ENCODE assay signal across 8 cellular contexts in the genomic region with DNA sequence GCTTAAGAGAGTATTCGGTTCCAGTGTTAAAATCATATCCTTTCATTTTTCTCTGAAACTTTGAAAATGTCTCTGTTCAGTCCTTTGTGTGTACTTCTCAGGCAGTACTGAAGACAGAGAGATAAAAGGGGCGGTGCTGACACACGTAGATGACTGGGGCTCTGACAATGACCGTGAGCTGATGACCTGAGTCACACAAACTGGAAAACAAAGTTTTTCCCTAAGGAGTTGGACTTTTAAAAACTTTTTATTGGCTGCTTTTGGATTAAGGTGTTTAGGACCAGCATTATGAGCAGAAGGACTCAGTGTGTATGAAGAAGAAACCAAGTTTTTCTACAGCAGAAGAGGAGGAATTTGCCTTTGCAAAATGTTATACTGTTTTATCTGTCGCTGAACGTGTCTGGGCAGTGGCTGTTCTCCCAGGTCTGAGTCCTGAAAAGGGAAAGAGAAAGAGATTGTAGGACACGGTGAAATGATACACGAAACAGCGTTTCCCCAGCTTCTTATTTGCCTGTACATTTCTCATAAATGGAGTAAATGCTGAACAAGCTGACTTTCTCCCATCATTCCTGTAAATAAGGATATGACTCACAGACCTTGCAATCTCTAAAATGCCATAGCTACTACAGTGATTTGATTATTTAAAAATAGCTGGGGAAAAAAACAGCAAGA. TPM values are rescaled to one million over a fixed set of nuclear protein-coding genes. Genes with fewer than 3 reads are reported as not detected.
DNase-seq lines count a peak whose midpoint lies in the region; ATAC-seq and TF ChIP-seq lines count a peak whose summit lies in the region.

No MANE protein-coding gene starts in this region.

- H3K9me3 ChIP-seq in fibroblast of lung (ENCODE audit: control insufficient read depth, insufficient read depth, low read depth, low read length) (no peaks in the 10 kb centered on the region), prostate gland (no peaks in the 10 kb centered on the region)

- H2AFZ ChIP-seq in fibroblast of lung (ENCODE audit: low read length), result no peak overlapping the region

- H3K4me2 ChIP-seq in fibroblast of lung (ENCODE audit: extremely low read depth, insufficient read depth, low read length), result peak overlapping the region; percentile 80

- H3K27me3 Mint-ChIP-seq in activated naive CD4-positive, alpha-beta T cell treated with anti-CD3 and anti-CD28 coated beads for 36 hours (ENCODE audit: low read depth), result no peaks in the 10 kb centered on the region

- POLR2A ChIA-PET in RWPE1 (lab: Yijun Ruan, JAX; ENCODE audit: low non-redundant PET), result no interaction called here

- no peak for ATAC-seq in GM18873 (IDR thresholded peaks at IDR 0.05; ENCODE audit: low FRiP score, unreplicated experiment)
- ATAC-seq in GM18520 (IDR thresholded peaks at IDR 0.05; ENCODE audit: unreplicated experiment), result no peak

- peak overlapping the region; percentile 72 for H3K9ac ChIP-seq in fibroblast of lung (ENCODE audit: insufficient read depth, low read length)

- no peaks in the 10 kb centered on the region for H3K9me3 Mint-ChIP-seq in activated naive CD4-positive, alpha-beta T cell treated with anti-CD3 and anti-CD28 coated beads for 36 hours

- peak overlapping the region; percentile 93 for H3K27ac Mint-ChIP-seq in activated naive CD4-positive, alpha-beta T cell treated with anti-CD3 and anti-CD28 coated beads for 36 hours

- H3K36me3 ChIP-seq in fibroblast of lung (ENCODE audit: control insufficient read depth, insufficient read depth, low read length) (no peaks in the 10 kb centered on the region), prostate gland (no peaks in the 10 kb centered on the region)

- TF ChIP-seq CTCF in RWPE1 (conservative IDR thresholded peaks at IDR 0.05; ENCODE audit: low read depth) (no peak), fibroblast of lung (conservative IDR thresholded peaks at IDR 0.05 in 1 of 2, IDR thresholded peaks at IDR 0.05 in 1 of 2; ENCODE audit: low read depth in 1 of 2, low read length in 2 of 2) (no peak), prostate gland (IDR thresholded peaks at IDR 0.05) (no peak)

- H3K36me3 Mint-ChIP-seq in activated naive CD4-positive, alpha-beta T cell treated with anti-CD3 and anti-CD28 coated beads for 36 hours (ENCODE audit: low read depth), result peaks cover 2% of the 10 kb centered on the region

- H4K20me1 ChIP-seq in fibroblast of lung (ENCODE audit: control insufficient read depth, extremely low read depth, insufficient read depth, low read length), result no peaks in the 10 kb centered on the region

- peak; percentile 22 for TF ChIP-seq POLR2A in prostate gland (IDR thresholded peaks at IDR 0.05)

- H3K4me3 ChIP-seq in fibroblast of lung (replicated peaks in 1 of 4; ENCODE audit: control extremely low read depth in 1 of 4, insufficient read depth in 1 of 4, low read depth in 3 of 4, low read length in 4 of 4) (peak overlapping the region; percentile 25 to 51 (median 40)), prostate gland (peak overlapping the region; percentile 10 to 27)

- H3K4me1 ChIP-seq in fibroblast of lung (ENCODE audit: control insufficient read depth, extremely low read depth, insufficient read depth, low read length), result peaks cover 6% of the 10 kb centered on the region
- H3K4me1 ChIP-seq in prostate gland (replicated peaks), result peaks cover 3% of the 10 kb centered on the region

- peak overlapping the region; percentile 45 for H3K4me3 Mint-ChIP-seq in activated naive CD4-positive, alpha-beta T cell treated with anti-CD3 and anti-CD28 coated beads for 36 hours

- intact Hi-C loops in activated naive CD4-positive, alpha-beta T cell treated with anti-CD3 and anti-CD28 coated beads for 36 hours (cut with micrococcal nuclease), result loop anchor here (1.0 to 2.0 kb wide), 5 partner anchors 14 to 117 kb away; no protein-coding TSS in a partner anchor
- intact Hi-C loops in prostate gland (cut with DNase I), result no loop called here

- CTCF ChIA-PET in activated naive CD4-positive, alpha-beta T cell treated with anti-CD3 and anti-CD28 coated beads for 36 hours (lab: Charles Lee), result interaction anchor here (0.9 kb wide), 1 partner anchor 12 kb away, joined by 5 read pairs; no protein-coding TSS in a partner anchor
- CTCF ChIA-PET in RWPE1 (lab: Yijun Ruan, JAX), result interaction anchor here (0.6 kb wide), 1 partner anchor 118 kb away, joined by 3 read pairs; no protein-coding TSS in a partner anchor

- WGBS in prostate gland, result 6% methylated on average over 9 of the region's 9 CpGs

- peak overlapping the region; percentile 92 for H3K27ac ChIP-seq in RWPE1
- H3K27ac ChIP-seq in fibroblast of lung (ENCODE audit: insufficient read depth, low read length), result peak overlapping the region; percentile 97
- peak overlapping the region; percentile 89 to 91 for H3K27ac ChIP-seq in prostate gland

- peaks cover 14% of the 10 kb centered on the region for H3K4me1 Mint-ChIP-seq in activated naive CD4-positive, alpha-beta T cell treated with anti-CD3 and anti-CD28 coated beads for 36 hours (ENCODE audit: low read depth)

- H3K79me2 ChIP-seq in fibroblast of lung (ENCODE audit: control insufficient read depth, insufficient read depth, low read length), result no peaks in the 10 kb centered on the region

- DNase-seq in activated naive CD4-positive, alpha-beta T cell treated with anti-CD3 and anti-CD28 coated beads for 36 hours, result peak; percentile 37
- no peak for DNase-seq in activated naive CD4-positive, alpha-beta T cell treated with Interleukin-2 at 50 U/mL for 16 hours
- DNase-seq in RWPE1 (ENCODE audit: low spot score) (peak; percentile 70), fibroblast of lung (ENCODE audit: low read depth in 2 of 2) (peak; percentile 95), prostate gland (ENCODE audit: low spot score) (peak; percentile 60), NCI-H69 (lab: John Stamatoyannopoulos, UW) (no peak)

- H3K27me3 ChIP-seq in fibroblast of lung (ENCODE audit: control insufficient read depth, insufficient read depth, low read length), result no peaks in the 10 kb centered on the region
- no peaks in the 10 kb centered on the region for H3K27me3 ChIP-seq in prostate gland (replicated peaks; ENCODE audit: insufficient read depth)

RNA-seq across cellular contexts. Expression of a gene that starts 51.5 kb away (rescaled TPM):
- 1 to 10 TPM; 4.9 to 6.3 TPM for total RNA-seq in activated naive CD4-positive, alpha-beta T cell treated with anti-CD3 and anti-CD28 coated beads for 36 hours
- total RNA-seq in fibroblast of lung, result 50.6 and 176 TPM in 2 replicates
- 58.3 and 91.7 TPM in 2 replicates for polyA plus RNA-seq in fibroblast of lung
- polyA plus RNA-seq in fibroblast of lung (2012), result 57.2 and 88.9 TPM in 2 replicates
- 37.5 and 64.2 TPM in 2 replicates for polyA minus RNA-seq in fibroblast of lung (ENCODE audit: low replicate concordance)
- 10 to 100 TPM in 1 of 2 donors, 1 to 10 TPM in 1; 8.7 to 13.2 TPM for total RNA-seq in prostate gland

Comparison
In these comparisons a context has a peak if more than half of its experiments do, and no peak if none do; other contexts are left out.
1. DNase-seq: peak in activated naive CD4-positive, alpha-beta T cell treated with anti-CD3 and anti-CD28 coated beads for 36 hours (single experiment), RWPE1 (single experiment), fibroblast of lung (2 of 2) and prostate gland (single experiment); none in activated naive CD4-positive, alpha-beta T cell treated with Interleukin-2 at 50 U/mL for 16 hours (single experiment) and NCI-H69 (single experiment).
2. Peak in every context shown above with its lines, with median percentiles within 50 percentile points of each other: H3K27ac ChIP-seq.